In genomic region chr21:45973475-45974072, GRCh38 we compare ENCODE assay signal across 8 cellular contexts. TPM values are rescaled to one million over a fixed set of nuclear protein-coding genes. Genes with fewer than 3 reads are reported as not detected.
DNase-seq lines count a peak whose midpoint lies in the region; ATAC-seq and TF ChIP-seq lines count a peak whose summit lies in the region.

No MANE protein-coding gene starts in this region.

- no peaks in the 10 kb centered on the region for H3K27me3 ChIP-seq in A673 (replicated peaks; ENCODE audit: insufficient read depth, low read depth, low read length, poor library complexity)

- no peak for ATAC-seq in HG03521 (IDR thresholded peaks at IDR 0.05; ENCODE audit: unreplicated experiment)

- intact Hi-C loops in A673 (cut with micrococcal nuclease; ENCODE audit: unreplicated experiment) (loop anchor here (2.0 to 5.0 kb wide), 3 partner anchors 125 to 254 kb away; partner anchors contain the start of genes COL6A2 and LSS), lower leg skin (cut with DNase I; ENCODE audit: low total_unique reads) (loop anchor here (10.0 kb wide), 1 partner anchor 121 kb away; the partner anchor contains the start of gene COL6A2)

- TF ChIP-seq CTCF in A673 (conservative IDR thresholded peaks at IDR 0.05; ENCODE audit: low read depth, low read length) (peak; percentile 81), lower leg skin (IDR thresholded peaks at IDR 0.05) (no peak)

- TF ChIP-seq POLR2A in lower leg skin (IDR thresholded peaks at IDR 0.05), result no peak

- H3K4me3 ChIP-seq in A673 (ENCODE audit: low read depth, low read length, poor library complexity, severe bottlenecking) (peak overlapping the region; percentile 45), lower leg skin (ENCODE audit: low read depth, poor library complexity, severe bottlenecking) (peak overlapping the region; percentile 22)

- no peaks in the 10 kb centered on the region for H3K9me3 ChIP-seq in A673 (ENCODE audit: low read depth, low read length, poor library complexity, severe bottlenecking)

- CTCF ChIA-PET in A673 (lab: Charles Lee), result interaction anchor here (0.6 to 1.7 kb wide), 5 partner anchors 19 to 444 kb away, joined by 3 to 20 read pairs (median 8); partner anchors contain the start of gene C21orf58

- peak; percentile 92 for DNase-seq in A673 (ENCODE audit: low spot score)
- peak; percentile 73 for DNase-seq in GM19240 (ENCODE audit: insufficient read length, low spot score)
- DNase-seq in NCI-H2171 treated with DMSO at 0.1 percent for 48 hours (lab: John Stamatoyannopoulos, UW), result peak; percentile 84
- DNase-seq in activated CD4-positive, alpha-beta T cell treated with anti-CD3 and anti-CD28 coated beads, Interleukin-2, amount 50 U/mL, for 48 hours, result peak; percentile 79 to 82
- peak; percentile 33 to 77 for DNase-seq in dermis microvascular lymphatic vessel endothelial cell (ENCODE audit: low read depth in 2 of 2)
- peak; percentile 69 to 96 for DNase-seq in lower leg skin (ENCODE audit: low spot score in 2 of 2)
- peak; percentile 78 to 82 for DNase-seq in stimulated activated CD4-positive, alpha-beta T cell treated with anti-CD3 and anti-CD28 coated beads, Interleukin-4, amount 100 ng/mL, for 4 hours

- 1% methylated on average over 20 to 31 of the region's 38 CpGs for WGBS in lower leg skin, 2 donors

- H3K36me3 ChIP-seq in A673 (ENCODE audit: insufficient read depth, low read length, poor library complexity, severe bottlenecking), result no peaks in the 10 kb centered on the region

- H3K4me1 ChIP-seq in A673 (ENCODE audit: insufficient read depth, low read length, poor library complexity, severe bottlenecking), result peaks cover 66% of the 10 kb centered on the region

- BruUV-seq in A673 (replicated peaks; lab: Mats Ljungman, UMichigan), result no TSS peak

- H3K27ac ChIP-seq in A673 (ENCODE audit: low read depth, low read length, poor library complexity, severe bottlenecking), result peak overlapping the region; percentile 73

- POLR2A ChIA-PET in A673 (lab: Charles Lee; ENCODE audit: low non-redundant PET), result no interaction called here

RNA-seq across cellular contexts. Expression of gene COL6A1, which starts 8.0 kb away (rescaled TPM):
- total RNA-seq in A673 (2021) (19.7 and 39.0 TPM in 2 replicates), dermis microvascular lymphatic vessel endothelial cell (6.7 and 13.5 TPM in 2 replicates), lower leg skin (100 to 1,000 TPM in 3 of 4 donors, 10 to 100 TPM in 1; 94.9 to 265 (median 133) TPM)
